ENCODE assay signal across 32 cellular contexts in genomic region chr1:22525211-22525610, GRCh38. TPM values are rescaled to one million over a fixed set of nuclear protein-coding genes. Genes with fewer than 3 reads are reported as not detected.
"Had no signal": no experiment of that assay in that cellular context is flagged by ENCODE, and none has a peak within 500 bp of the region (broad histone marks: within the 10 kb centered on the region; RNA-seq: fewer than 3 reads in every experiment).

No MANE protein-coding gene starts in this region.

- H3K4me3 ChIP-seq: colonic mucosa, esophagus squamous epithelium, gastrocnemius medialis, heart right ventricle, left lung, lower lobe of right lung had no signal

- H3K4me3 Mint-ChIP-seq: dendritic cell treated with granulocyte-macrophage colony-stimulating factor and Interleukin-4, amounts not matched to agents 40 ng/mL and 50 ng/mL, for 4 days; effector memory CD8-positive, alpha-beta T cell; endodermal cell had no signal

- H3K27ac Mint-ChIP-seq: dendritic cell treated with granulocyte-macrophage colony-stimulating factor and Interleukin-4, amounts not matched to agents 40 ng/mL and 50 ng/mL, for 4 days; effector memory CD8-positive, alpha-beta T cell; endodermal cell had no signal

- H3K27me3 Mint-ChIP-seq: dendritic cell treated with granulocyte-macrophage colony-stimulating factor and Interleukin-4, amounts not matched to agents 40 ng/mL and 50 ng/mL, for 4 days; effector memory CD8-positive, alpha-beta T cell had no signal

- ATAC-seq: effector memory CD8-positive, alpha-beta T cell; esophagus mucosa; gastrocnemius medialis; heart right ventricle; left cardiac atrium; left lung; left ventricle myocardium superior had no signal

- H3K9me3 Mint-ChIP-seq: dendritic cell treated with granulocyte-macrophage colony-stimulating factor and Interleukin-4, amounts not matched to agents 40 ng/mL and 50 ng/mL, for 4 days; effector memory CD8-positive, alpha-beta T cell; endodermal cell had no signal

- DNase-seq: colonic mucosa; cortex of kidney; effector CD8-positive, alpha-beta T cell; effector memory CD8-positive, alpha-beta T cell; endodermal cell; erythroblast; esophagus squamous epithelium; foreskin fibroblast; foreskin melanocyte; gastrocnemius medialis; glutamatergic neuron; head of caudate nucleus; heart right ventricle; hippocampal formation; left cardiac atrium; left lung; left ventricle myocardium superior; lower lobe of right lung; mesenchymal stem cell; midbrain had no signal

- H3K9me3 ChIP-seq: colonic mucosa, esophagus squamous epithelium, gastrocnemius medialis, heart right ventricle, left lung, lower lobe of right lung had no signal

- H3K27ac ChIP-seq: colonic mucosa, epithelial cell of prostate, esophagus squamous epithelium, gastrocnemius medialis, heart right ventricle, left lung, lower lobe of right lung had no signal

- H3K27me3 ChIP-seq: colonic mucosa, esophagus squamous epithelium, gastrocnemius medialis, heart right ventricle, left lung had no signal

- H3K4me1 ChIP-seq: colonic mucosa, gastrocnemius medialis, left lung, lower lobe of right lung had no signal

- FAIRE-seq: endometrium, islet of Langerhans, keratinocyte had no signal

RNA-seq across cellular contexts. Expression of gene EPHA8, which starts 38.1 kb away (rescaled TPM):
- total RNA-seq: colonic mucosa, dermis microvascular lymphatic vessel endothelial cell, gastrocnemius medialis, glomerular endothelial cell, kidney epithelial cell, left cardiac atrium, left lung, left ventricle myocardium superior, lower lobe of right lung, lung microvascular endothelial cell, mononuclear cell, mucosa of gallbladder had no signal
